In genomic region chr1:235831148-235831547, GRCh38 we compare ENCODE assay signal across 8 cellular contexts. TPM values are rescaled to one million over a fixed set of nuclear protein-coding genes. Genes with fewer than 3 reads are reported as not detected.
DNase-seq lines count a peak whose midpoint lies in the region; ATAC-seq and TF ChIP-seq lines count a peak whose summit lies in the region.

No MANE protein-coding gene starts in this region.

- H3K79me2 ChIP-seq in osteoblast (ENCODE audit: insufficient read depth, low read length) (peaks cover 22% of the 10 kb centered on the region), PC-9 (ENCODE audit: low read depth) (no peaks in the 10 kb centered on the region)

- H3K27me3 ChIP-seq in osteoblast (ENCODE audit: insufficient read depth, low read length) (no peaks in the 10 kb centered on the region), PC-9 (ENCODE audit: insufficient read depth, low read depth) (no peaks in the 10 kb centered on the region)

- H3K4me1 ChIP-seq in osteoblast (ENCODE audit: insufficient read depth, low read length) (no peaks in the 10 kb centered on the region), PC-9 (replicated peaks; ENCODE audit: insufficient read depth) (peaks cover 6% of the 10 kb centered on the region)

- ATAC-seq in GM19025 (IDR thresholded peaks at IDR 0.05; ENCODE audit: low read depth, unreplicated experiment) = peak; percentile 98
- ATAC-seq in HG03159 (IDR thresholded peaks at IDR 0.05; ENCODE audit: unreplicated experiment) = peak; percentile 99

- no peak overlapping the region for H3K4me3 Mint-ChIP-seq in activated T-helper 1 cell treated with anti-CD3 and anti-CD28 coated beads, Interleukin-12 subunit alpha, Interleukin-12 subunit beta, Interleukin-2, Interleukin-4 antibody, amounts not matched to agents 30 ng/mL and 10 ng/mL and 1 ng/mL, durations not matched to agents 14 hours and 24 hours and 36 hours

- H2AFZ ChIP-seq in osteoblast (ENCODE audit: low read length) = no peak overlapping the region
- no peak overlapping the region for H2AFZ ChIP-seq in PC-9

- H3K9me3 ChIP-seq in osteoblast (ENCODE audit: low read depth, low read length) = no peaks in the 10 kb centered on the region
- no peaks in the 10 kb centered on the region for H3K9me3 ChIP-seq in PC-9 (ENCODE audit: insufficient read depth, low read depth)

- peak overlapping the region; percentile 66 for H3K27ac ChIP-seq in osteoblast (ENCODE audit: low read depth, low read length)
- H3K27ac ChIP-seq in PC-9 = no peak overlapping the region

- no peaks in the 10 kb centered on the region for H3K9me3 Mint-ChIP-seq in activated T-helper 1 cell treated with anti-CD3 and anti-CD28 coated beads, Interleukin-12 subunit alpha, Interleukin-12 subunit beta, Interleukin-2, Interleukin-4 antibody, amounts not matched to agents 30 ng/mL and 10 ng/mL and 1 ng/mL, durations not matched to agents 14 hours and 24 hours and 36 hours

- BruUV-seq in PC-9 (replicated peaks; lab: Mats Ljungman, UMichigan) = no TSS peak

- POLR2A ChIA-PET in PC-9 (lab: Charles Lee; ENCODE audit: unreplicated experiment) = interaction anchor here (0.7 kb wide), 1 partner anchor 188 kb away, joined by 10 read pairs; no protein-coding TSS in a partner anchor

- H3K36me3 Mint-ChIP-seq in activated T-helper 1 cell treated with anti-CD3 and anti-CD28 coated beads, Interleukin-12 subunit alpha, Interleukin-12 subunit beta, Interleukin-2, Interleukin-4 antibody, amounts not matched to agents 30 ng/mL and 10 ng/mL and 1 ng/mL, durations not matched to agents 14 hours and 24 hours and 36 hours (ENCODE audit: low read depth) = peaks cover 26% of the 10 kb centered on the region

- CTCF ChIA-PET in PC-9 (lab: Charles Lee) = interaction anchor here (1.0 kb wide), 1 partner anchor 11 kb away, joined by 3 read pairs; no protein-coding TSS in a partner anchor

- intact Hi-C loops in activated T-helper 1 cell treated with anti-CD3 and anti-CD28 coated beads, Interleukin-12 subunit alpha, Interleukin-12 subunit beta, Interleukin-2, Interleukin-4 antibody, amounts not matched to agents 30 ng/mL and 10 ng/mL and 1 ng/mL, durations not matched to agents 14 hours and 24 hours and 36 hours (cut with micrococcal nuclease) = loop anchor here (1.0 kb wide), 1 partner anchor 168 kb away; no protein-coding TSS in a partner anchor
- intact Hi-C loops in PC-9 (cut with micrococcal nuclease; ENCODE audit: unreplicated experiment) = no loop called here

- peaks cover 3% of the 10 kb centered on the region for H3K36me3 ChIP-seq in osteoblast (ENCODE audit: insufficient read depth, low read length)
- 0 out of 2 replicates have a peak, but pooled peaks cover 8% of the 10 kb centered on the region for H3K36me3 ChIP-seq in PC-9 (ENCODE audit: low read depth)

- H3K27me3 Mint-ChIP-seq in activated T-helper 1 cell treated with anti-CD3 and anti-CD28 coated beads, Interleukin-12 subunit alpha, Interleukin-12 subunit beta, Interleukin-2, Interleukin-4 antibody, amounts not matched to agents 30 ng/mL and 10 ng/mL and 1 ng/mL, durations not matched to agents 14 hours and 24 hours and 36 hours (ENCODE audit: insufficient read depth) = no peaks in the 10 kb centered on the region

- H3K4me1 Mint-ChIP-seq in activated T-helper 1 cell treated with anti-CD3 and anti-CD28 coated beads, Interleukin-12 subunit alpha, Interleukin-12 subunit beta, Interleukin-2, Interleukin-4 antibody, amounts not matched to agents 30 ng/mL and 10 ng/mL and 1 ng/mL, durations not matched to agents 14 hours and 24 hours and 36 hours (ENCODE audit: low read depth) = peaks cover 14% of the 10 kb centered on the region

- no peaks in the 10 kb centered on the region for H3F3A ChIP-seq in PC-9 (ENCODE audit: insufficient read depth, low read depth)

- TF ChIP-seq CTCF in osteoblast (IDR thresholded peaks at IDR 0.05; ENCODE audit: extremely low read depth, low read depth, low read length) = no peak
- TF ChIP-seq CTCF in PC-9 (conservative IDR thresholded peaks at IDR 0.05) = no peak

- DNase-seq in Ammon's horn (ENCODE audit: low spot score) (peak; percentile 65), osteoblast (ENCODE audit: insufficient read length, low spot score, missing footprints) (no peak), PC-9 (no peak), NCI-H2196 (lab: John Stamatoyannopoulos, UW; ENCODE audit: unreplicated experiment) (no peak), foreskin melanocyte (no peak)
- no peak for DNase-seq in activated T-helper 1 cell treated with anti-CD3 and anti-CD28 coated beads, Interleukin-12 subunit alpha, Interleukin-12 subunit beta, Interleukin-2, Interleukin-4 antibody, amounts not matched to agents 30 ng/mL and 10 ng/mL and 1 ng/mL, durations not matched to agents 14 hours and 24 hours and 36 hours (ENCODE audit: low spot score)

- H3K4me3 ChIP-seq in osteoblast (ENCODE audit: insufficient read depth, low read length) (no peak overlapping the region), PC-9 (no peak overlapping the region)

- peak overlapping the region; percentile 61 for H3K4me2 ChIP-seq in osteoblast (ENCODE audit: insufficient read depth, low read length)
- no peak overlapping the region for H3K4me2 ChIP-seq in PC-9

- H3K9me2 ChIP-seq in PC-9 (ENCODE audit: insufficient read depth) = no peaks in the 10 kb centered on the region

- H3K27ac Mint-ChIP-seq in activated T-helper 1 cell treated with anti-CD3 and anti-CD28 coated beads, Interleukin-12 subunit alpha, Interleukin-12 subunit beta, Interleukin-2, Interleukin-4 antibody, amounts not matched to agents 30 ng/mL and 10 ng/mL and 1 ng/mL, durations not matched to agents 14 hours and 24 hours and 36 hours = peak overlapping the region; percentile 38

- H4K20me1 ChIP-seq in osteoblast (ENCODE audit: insufficient read depth, low read length) (no peaks in the 10 kb centered on the region), PC-9 (ENCODE audit: insufficient read depth) (no peaks in the 10 kb centered on the region)

RNA-seq across cellular contexts. Expression of gene LYST, which starts 35.6 kb away (rescaled TPM):
- total RNA-seq in activated T-helper 1 cell treated with anti-CD3 and anti-CD28 coated beads, Interleukin-12 subunit alpha, Interleukin-12 subunit beta, Interleukin-2, Interleukin-4 antibody, amounts not matched to agents 30 ng/mL and 10 ng/mL and 1 ng/mL, durations not matched to agents 14 hours and 24 hours and 36 hours = 144 and 145 TPM in 2 replicates
- total RNA-seq in osteoblast = 63.0 and 86.0 TPM in 2 replicates
- 13.6 and 14.1 TPM in 2 replicates for total RNA-seq in PC-9 (2021)
